ENCODE assay signal across 25 cellular contexts in the genomic region with DNA sequence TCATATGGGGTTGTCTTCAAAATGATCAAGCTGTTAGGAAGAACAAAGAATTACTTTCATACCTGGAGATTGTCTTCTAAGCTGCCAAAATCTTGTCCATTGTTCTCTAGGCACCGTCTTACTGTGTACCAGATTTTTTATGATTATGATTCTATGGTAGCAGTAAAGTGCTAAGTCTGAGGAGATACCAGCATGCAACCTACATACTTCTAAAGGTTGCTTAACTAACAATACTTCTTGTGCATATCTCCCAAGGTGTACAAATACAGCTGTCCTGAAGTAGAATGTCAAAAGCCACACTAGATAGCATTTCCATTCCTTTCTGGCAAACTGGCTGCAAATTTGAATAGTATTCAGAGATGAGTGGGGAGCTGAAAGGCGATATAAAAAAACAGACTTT.
"Had no signal": no experiment of that assay in that cellular context is flagged by ENCODE, and none has a peak within 500 bp of the region (broad histone marks: within the 10 kb centered on the region; RNA-seq: fewer than 3 reads in every experiment).

No MANE protein-coding gene starts in this region.

- H3K4me3 ChIP-seq: SJSA1 had no signal

- H3K36me3 ChIP-seq: SJSA1 had no signal

- H3K4me3 Mint-ChIP-seq: activated B cell treated with CpG ODN at 0.5 μM for 24 hours; activated CD4-positive, alpha-beta T cell treated with anti-CD3 and anti-CD28 coated beads, Interleukin-2, amount 10 ng/mL, durations not matched to agents 24 days and 14 days; activated CD8-positive, alpha-beta memory T cell treated with anti-CD3 and anti-CD28 coated beads, Interleukin-2, amount 10 ng/mL, durations not matched to agents 7 days and 5 days; activated naive CD8-positive, alpha-beta T cell; activated T-cell treated with anti-CD3 and anti-CD28 coated beads, Interleukin-2, amount 50 U/mL, for 24 hours; brain; central memory CD8-positive, alpha-beta T cell; T-helper 1 cell treated with Interleukin-12 subunit alpha and Interleukin-12 subunit beta and Interleukin-4 antibody, amounts not matched to agents 30 μg/mL and 1 μg/mL, for 36 hours had no signal

- H3K9me3 ChIP-seq: SJSA1 had no signal

- H3K27me3 Mint-ChIP-seq: activated B cell treated with CpG ODN at 0.5 μM for 24 hours; activated naive CD8-positive, alpha-beta T cell; activated T-cell treated with anti-CD3 and anti-CD28 coated beads, Interleukin-2, amount 50 U/mL, for 24 hours; brain; central memory CD8-positive, alpha-beta T cell had no signal

- ATAC-seq: activated CD8-positive, alpha-beta memory T cell treated with anti-CD3 and anti-CD28 coated beads, Interleukin-2, amount 10 ng/mL, durations not matched to agents 7 days and 5 days had no signal

- DNase-seq: activated B cell treated with CpG ODN at 0.5 μM for 24 hours; activated CD4-positive, alpha-beta T cell treated with anti-CD3 and anti-CD28 coated beads for 1 hour; activated CD4-positive, alpha-beta T cell treated with anti-CD3 and anti-CD28 coated beads, Interleukin-2, amount 10 ng/mL, durations not matched to agents 24 days and 14 days; activated CD4-positive, alpha-beta T cell treated with anti-CD3 and anti-CD28 coated beads, Interleukin-2, amount 50 U/mL, for 48 hours; activated CD8-positive, alpha-beta memory T cell treated with anti-CD3 and anti-CD28 coated beads, Interleukin-2, amount 10 ng/mL, durations not matched to agents 7 days and 5 days; activated effector memory CD4-positive, alpha-beta T cell treated with anti-CD3 and anti-CD28 coated beads, Interleukin-2, amount 50 U/mL, for 16 hours; activated naive CD4-positive, alpha-beta T cell treated with Interleukin-2 at 50 U/mL for 16 hours; activated T-cell treated with anti-CD3 and anti-CD28 coated beads, Interleukin-2, amount 50 U/mL, for 24 hours; amygdala; MV-4-11; NCI-H1105 treated with DMSO at 0.1 percent for 48 hours; NCI-H1436 treated with DMSO at 0.1 percent for 48 hours; NCI-H187 treated with DMSO at 0.1 percent for 48 hours; NCI-H2081 treated with DMSO at 0.1 percent for 48 hours; NCI-H446 treated with DMSO at 0.1 percent for 48 hours; NCI-H524 treated with DMSO at 0.1 percent for 48 hours; NCI-H774; NK-92 treated with Interleukin-12 subunit alpha and Interleukin-12 subunit beta, amount 100 ng/mL, for 24 hours; SHP77 had no signal

- H3K4me1 ChIP-seq: SJSA1 had no signal

- H3K36me3 Mint-ChIP-seq: activated CD8-positive, alpha-beta memory T cell treated with anti-CD3 and anti-CD28 coated beads, Interleukin-2, amount 10 ng/mL, durations not matched to agents 7 days and 5 days; brain had no signal

- H3K27ac ChIP-seq: KMS-11, SJSA1 had no signal

- H3K27ac Mint-ChIP-seq: activated B cell treated with CpG ODN at 0.5 μM for 24 hours; activated CD4-positive, alpha-beta T cell treated with anti-CD3 and anti-CD28 coated beads, Interleukin-2, amount 10 ng/mL, durations not matched to agents 24 days and 14 days; activated CD8-positive, alpha-beta memory T cell treated with anti-CD3 and anti-CD28 coated beads, Interleukin-2, amount 10 ng/mL, durations not matched to agents 7 days and 5 days; activated naive CD8-positive, alpha-beta T cell; activated T-cell treated with anti-CD3 and anti-CD28 coated beads, Interleukin-2, amount 50 U/mL, for 24 hours; brain; T-helper 1 cell treated with Interleukin-12 subunit alpha and Interleukin-12 subunit beta and Interleukin-4 antibody, amounts not matched to agents 30 μg/mL and 1 μg/mL, for 36 hours had no signal

- H3K9me3 Mint-ChIP-seq: activated B cell treated with CpG ODN at 0.5 μM for 24 hours; activated CD4-positive, alpha-beta T cell treated with anti-CD3 and anti-CD28 coated beads, Interleukin-2, amount 10 ng/mL, durations not matched to agents 24 days and 14 days; activated T-cell treated with anti-CD3 and anti-CD28 coated beads, Interleukin-2, amount 50 U/mL, for 24 hours; central memory CD8-positive, alpha-beta T cell; T-helper 1 cell treated with Interleukin-12 subunit alpha and Interleukin-12 subunit beta and Interleukin-4 antibody, amounts not matched to agents 30 μg/mL and 1 μg/mL, for 36 hours had no signal

- H3K4me1 Mint-ChIP-seq: activated CD4-positive, alpha-beta T cell treated with anti-CD3 and anti-CD28 coated beads, Interleukin-2, amount 10 ng/mL, durations not matched to agents 24 days and 14 days; central memory CD8-positive, alpha-beta T cell had no signal
